Comparison of ENCODE assay signal across 11 cellular contexts in the genomic region with DNA sequence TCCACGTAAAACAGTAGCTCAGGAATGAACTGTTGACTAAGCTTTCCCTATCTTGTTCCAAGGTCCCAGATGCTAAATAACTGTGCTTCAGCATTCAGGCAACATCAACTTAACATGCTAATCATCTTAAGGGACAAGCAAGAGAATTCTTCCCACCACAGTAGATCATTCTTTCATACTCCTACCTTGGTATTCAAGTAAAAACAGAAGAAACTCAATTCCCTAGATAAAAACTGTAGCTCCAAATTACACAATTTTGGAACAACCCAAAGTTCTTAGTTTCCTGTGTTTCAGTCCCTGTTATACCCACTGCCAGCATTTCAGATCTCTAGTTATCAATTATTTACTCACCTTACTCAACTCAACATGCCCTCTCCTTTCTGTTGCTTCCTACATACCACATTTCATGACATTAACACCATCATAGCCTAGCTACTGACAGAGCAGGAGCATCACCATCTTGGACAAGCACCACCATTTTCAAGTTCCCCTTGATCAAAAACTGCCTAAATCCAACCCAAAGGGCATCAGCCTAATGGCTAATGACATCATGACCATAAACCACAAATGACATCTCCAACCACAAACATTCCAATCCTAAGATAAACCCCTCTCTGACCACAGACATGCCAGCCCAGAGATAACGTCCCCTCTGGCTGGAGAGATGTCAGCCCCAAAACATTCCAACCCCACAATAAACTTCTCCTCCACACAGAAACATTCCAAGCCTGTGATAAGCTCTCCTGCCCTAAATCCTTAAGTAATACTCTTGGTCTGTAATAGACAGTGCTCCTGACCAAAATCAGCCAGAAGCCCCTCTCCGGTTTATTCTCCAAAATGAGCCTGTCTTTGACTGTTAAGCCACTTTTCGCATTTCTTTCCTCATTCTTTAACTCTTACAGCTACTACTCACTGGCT.
DNase-seq lines count a peak whose midpoint lies in the region; TF ChIP-seq lines count a peak whose summit lies in the region.
"Had no signal": no experiment of that assay in that cellular context is flagged by ENCODE, and none has a peak within 500 bp of the region (broad histone marks: within the 10 kb centered on the region; RNA-seq: fewer than 3 reads in every experiment).

No MANE protein-coding gene starts in this region.

- TF ChIP-seq CTCF in NB4 (IDR thresholded peaks at IDR 0.05; ENCODE audit: low read depth, low read length) (no peak), chondrocyte (IDR thresholded peaks at IDR 0.05) (no peak), nephron (IDR thresholded peaks at IDR 0.05; ENCODE audit: unreplicated experiment in 3 of 3) (no peak)

- H3K27ac Mint-ChIP-seq in chondrocyte (ENCODE audit: unreplicated experiment), result peak overlapping the region; percentile 75
- H3K27ac Mint-ChIP-seq in nephron, result peak overlapping the region; percentile 24 to 37 (median 31)
- H3K27ac Mint-ChIP-seq in T-helper 2 cell treated with Interferon-gamma antibody and Interleukin-4, amounts not matched to agents 5 μg/mL and 100 μg/mL, for 36 hours, result no peak overlapping the region
- H3K27ac Mint-ChIP-seq: stimulated activated effector memory CD8-positive, alpha-beta T cell treated with anti-CD3 and anti-CD28 coated beads, Interleukin-12 subunit alpha, Interleukin-12 subunit beta, amount 100 ng/mL, for 72 hours had no signal

- H3K4me1 Mint-ChIP-seq in chondrocyte (ENCODE audit: low read depth) (peaks cover 53% of the 10 kb centered on the region), nephron (peaks cover 56% of the 10 kb centered on the region)
- H3K4me1 Mint-ChIP-seq in T-helper 2 cell treated with Interferon-gamma antibody and Interleukin-4, amounts not matched to agents 5 μg/mL and 100 μg/mL, for 36 hours (ENCODE audit: low read depth), result peaks cover 53% of the 10 kb centered on the region

- TF ChIP-seq POLR2A in NB4 (IDR thresholded peaks at IDR 0.05; ENCODE audit: extremely low read depth, insufficient read length), result no peak

- no peaks in the 10 kb centered on the region for H3K9me3 Mint-ChIP-seq in chondrocyte (ENCODE audit: low read depth)
- no peaks in the 10 kb centered on the region for H3K9me3 Mint-ChIP-seq in nephron
- H3K9me3 Mint-ChIP-seq in T-helper 2 cell treated with Interferon-gamma antibody and Interleukin-4, amounts not matched to agents 5 μg/mL and 100 μg/mL, for 36 hours, result no peaks in the 10 kb centered on the region
- H3K9me3 Mint-ChIP-seq: stimulated activated effector memory CD8-positive, alpha-beta T cell treated with anti-CD3 and anti-CD28 coated beads, Interleukin-12 subunit alpha, Interleukin-12 subunit beta, amount 100 ng/mL, for 72 hours had no signal

- H3K27me3 Mint-ChIP-seq in chondrocyte (ENCODE audit: low read depth) (no peaks in the 10 kb centered on the region), nephron (ENCODE audit: low read depth) (no peaks in the 10 kb centered on the region)
- no peaks in the 10 kb centered on the region for H3K27me3 Mint-ChIP-seq in T-helper 2 cell treated with Interferon-gamma antibody and Interleukin-4, amounts not matched to agents 5 μg/mL and 100 μg/mL, for 36 hours (ENCODE audit: low read depth)

- H3K36me3 Mint-ChIP-seq in chondrocyte (ENCODE audit: low read depth) (no peaks in the 10 kb centered on the region), nephron (ENCODE audit: low read depth) (peaks cover 5% of the 10 kb centered on the region)
- peaks cover 11% of the 10 kb centered on the region for H3K36me3 Mint-ChIP-seq in T-helper 2 cell treated with Interferon-gamma antibody and Interleukin-4, amounts not matched to agents 5 μg/mL and 100 μg/mL, for 36 hours (ENCODE audit: low read depth)
- H3K36me3 Mint-ChIP-seq: stimulated activated effector memory CD8-positive, alpha-beta T cell treated with anti-CD3 and anti-CD28 coated beads, Interleukin-12 subunit alpha, Interleukin-12 subunit beta, amount 100 ng/mL, for 72 hours had no signal

- no peak overlapping the region for H3K4me3 Mint-ChIP-seq in chondrocyte (ENCODE audit: unreplicated experiment)
- H3K4me3 Mint-ChIP-seq in nephron, result no peak overlapping the region
- no peak overlapping the region for H3K4me3 Mint-ChIP-seq in T-helper 2 cell treated with Interferon-gamma antibody and Interleukin-4, amounts not matched to agents 5 μg/mL and 100 μg/mL, for 36 hours
- H3K4me3 Mint-ChIP-seq: stimulated activated effector memory CD8-positive, alpha-beta T cell treated with anti-CD3 and anti-CD28 coated beads, Interleukin-12 subunit alpha, Interleukin-12 subunit beta, amount 100 ng/mL, for 72 hours had no signal

- no peak overlapping the region for H3K4me3 ChIP-seq in NB4 (ENCODE audit: low read depth, low read length)
- H3K4me3 ChIP-seq: prostate gland had no signal

- DNase-seq in EH (ENCODE audit: low read depth) (peak; percentile 98), NB4 (ENCODE audit: low read depth) (peak; percentile 27), chondrocyte (ENCODE audit: low spot score) (no peak), midbrain (lab: John Stamatoyannopoulos, UW) (no peak), GM19238 (ENCODE audit: insufficient read length, low spot score) (no peak), putamen (ENCODE audit: low spot score) (no peak)
- DNase-seq in T-helper 2 cell treated with Interferon-gamma antibody and Interleukin-4, amounts not matched to agents 5 μg/mL and 100 μg/mL, for 36 hours (ENCODE audit: low spot score), result no peak
- DNase-seq: activated CD8-positive, alpha-beta memory T cell treated with anti-CD3 and anti-CD28 coated beads for 24 hours had no signal

Comparison
In these comparisons a context has a peak if more than half of its experiments do, and no peak if none do; other contexts are left out.
1. DNase-seq: peak in EH (single experiment) and NB4 (single experiment); none in chondrocyte (single experiment), midbrain (single experiment), GM19238 (single experiment), T-helper 2 cell treated with Interferon-gamma antibody and Interleukin-4, amounts not matched to agents 5 μg/mL and 100 μg/mL, for 36 hours (single experiment) and putamen (single experiment).